9 cellular contexts compared by ENCODE assay signal in genomic region chr10:117175215-117175900, GRCh38. TPM values are rescaled to one million over a fixed set of nuclear protein-coding genes. Genes with fewer than 3 reads are reported as not detected.
DNase-seq lines count a peak whose midpoint lies in the region; ATAC-seq, FAIRE-seq and TF ChIP-seq lines count a peak whose summit lies in the region.
"Had no signal": no experiment of that assay in that cellular context is flagged by ENCODE, and none has a peak within 500 bp of the region (broad histone marks: within the 10 kb centered on the region; RNA-seq: fewer than 3 reads in every experiment).

No MANE protein-coding gene starts in this region.

- FAIRE-seq in GM19239 (lab: Jason Lieb, UNC) = peak; percentile 55

- TF ChIP-seq CTCF in fibroblast of villous mesenchyme (IDR thresholded peaks at IDR 0.05; ENCODE audit: insufficient read depth, low read depth, low read length) (no peak), osteoblast (IDR thresholded peaks at IDR 0.05; ENCODE audit: extremely low read depth, low read depth, low read length) (no peak)

- H3K36me3 Mint-ChIP-seq in activated CD4-positive, alpha-beta T cell treated with anti-CD3 and anti-CD28 coated beads, Interleukin-2, amount 10 ng/mL, durations not matched to agents 7 days and 5 days (ENCODE audit: low read depth) = no peaks in the 10 kb centered on the region

- CTCF ChIA-PET in activated CD4-positive, alpha-beta T cell treated with anti-CD3 and anti-CD28 coated beads, Interleukin-2, amount 10 ng/mL, durations not matched to agents 7 days and 5 days (lab: Charles Lee) = interaction anchor here (0.5 to 2.8 kb wide), 21 partner anchors 9 to 563 kb away, joined by 3 to 24 read pairs (median 4); partner anchors contain the start of gene KCNK18

- peak overlapping the region; percentile 91 for H2AFZ ChIP-seq in osteoblast (ENCODE audit: low read length)

- ATAC-seq in HG03175 (IDR thresholded peaks at IDR 0.05; ENCODE audit: unreplicated experiment) = peak; percentile 38

- H3K27me3 Mint-ChIP-seq in activated CD4-positive, alpha-beta T cell treated with anti-CD3 and anti-CD28 coated beads, Interleukin-2, amount 10 ng/mL, durations not matched to agents 7 days and 5 days = peaks cover 37% of the 10 kb centered on the region

- DNase-seq in COLO668 (lab: John Stamatoyannopoulos, UW; ENCODE audit: unreplicated experiment) = peak; percentile 26
- no peak for DNase-seq in GM19239 (ENCODE audit: insufficient read length, low spot score)
- peak; percentile 11 for DNase-seq in activated CD4-positive, alpha-beta T cell treated with anti-CD3 and anti-CD28 coated beads, Interleukin-2, amount 10 ng/mL, durations not matched to agents 7 days and 5 days
- no peak for DNase-seq in fibroblast of villous mesenchyme (ENCODE audit: low read depth)
- no peak for DNase-seq in osteoblast (ENCODE audit: insufficient read length, low spot score, missing footprints)
- DNase-seq in COLO829 (ENCODE audit: low spot score) = no peak
- no peak for DNase-seq in kidney tubule cell (ENCODE audit: low spot score)

- H3K9me3 Mint-ChIP-seq in activated CD4-positive, alpha-beta T cell treated with anti-CD3 and anti-CD28 coated beads, Interleukin-2, amount 10 ng/mL, durations not matched to agents 7 days and 5 days = no peaks in the 10 kb centered on the region

- H3K4me3 ChIP-seq in fibroblast of villous mesenchyme (ENCODE audit: low read depth, low read length) (peak overlapping the region; percentile 45), osteoblast (ENCODE audit: insufficient read depth, low read length) (peak overlapping the region; percentile 63)

- no peaks in the 10 kb centered on the region for H3K9me3 ChIP-seq in osteoblast (ENCODE audit: low read depth, low read length)

- peak overlapping the region; percentile 93 for H3K4me2 ChIP-seq in osteoblast (ENCODE audit: insufficient read depth, low read length)

- no peaks in the 10 kb centered on the region for H4K20me1 ChIP-seq in osteoblast (ENCODE audit: insufficient read depth, low read length)

- H3K79me2 ChIP-seq in osteoblast (ENCODE audit: insufficient read depth, low read length) = no peaks in the 10 kb centered on the region

- POLR2A ChIA-PET in activated CD4-positive, alpha-beta T cell treated with anti-CD3 and anti-CD28 coated beads, Interleukin-2, amount 10 ng/mL, durations not matched to agents 7 days and 5 days (lab: Charles Lee) = no interaction called here

- no peak overlapping the region for H3K27ac ChIP-seq in osteoblast (ENCODE audit: low read depth, low read length)

- peaks cover 18% of the 10 kb centered on the region for H3K4me1 Mint-ChIP-seq in activated CD4-positive, alpha-beta T cell treated with anti-CD3 and anti-CD28 coated beads, Interleukin-2, amount 10 ng/mL, durations not matched to agents 7 days and 5 days

- no peaks in the 10 kb centered on the region for H3K36me3 ChIP-seq in osteoblast (ENCODE audit: insufficient read depth, low read length)

- H3K4me1 ChIP-seq in osteoblast (ENCODE audit: insufficient read depth, low read length) = peaks cover 8% of the 10 kb centered on the region

- peak overlapping the region; percentile 77 for H3K4me3 Mint-ChIP-seq in activated CD4-positive, alpha-beta T cell treated with anti-CD3 and anti-CD28 coated beads, Interleukin-2, amount 10 ng/mL, durations not matched to agents 7 days and 5 days

- H3K27me3 ChIP-seq in osteoblast (ENCODE audit: insufficient read depth, low read length) = peaks cover 35% of the 10 kb centered on the region

- H3K27ac Mint-ChIP-seq in activated CD4-positive, alpha-beta T cell treated with anti-CD3 and anti-CD28 coated beads, Interleukin-2, amount 10 ng/mL, durations not matched to agents 7 days and 5 days = peak overlapping the region; percentile 87

RNA-seq across cellular contexts. Expression of gene KCNK18, which starts 21.9 kb away (rescaled TPM):
- total RNA-seq in activated CD4-positive, alpha-beta T cell treated with anti-CD3 and anti-CD28 coated beads, Interleukin-2, amount 10 ng/mL, durations not matched to agents 7 days and 5 days = not detected
- total RNA-seq in fibroblast of villous mesenchyme (not detected in 2 replicates), osteoblast (not detected in 2 replicates)
- total RNA-seq: T-helper 2 cell treated with Interferon-gamma antibody and Interleukin-4, amounts not matched to agents 100 ng/mL and 5 ng/mL, for 36 hours had no signal

RNA-seq across cellular contexts. Expression of gene VAX1, which starts 37.3 kb away (rescaled TPM):
- not detected for total RNA-seq in activated CD4-positive, alpha-beta T cell treated with anti-CD3 and anti-CD28 coated beads, Interleukin-2, amount 10 ng/mL, durations not matched to agents 7 days and 5 days
- total RNA-seq in fibroblast of villous mesenchyme = not detected in 2 replicates
- total RNA-seq in osteoblast = not detected in 2 replicates
- total RNA-seq: T-helper 2 cell treated with Interferon-gamma antibody and Interleukin-4, amounts not matched to agents 100 ng/mL and 5 ng/mL, for 36 hours had no signal

Comparison
In these comparisons a context has a peak if more than half of its experiments do, and no peak if none do; other contexts are left out.
1. DNase-seq: peak in COLO668 (single experiment) and activated CD4-positive, alpha-beta T cell treated with anti-CD3 and anti-CD28 coated beads, Interleukin-2, amount 10 ng/mL, durations not matched to agents 7 days and 5 days (single experiment); none in GM19239 (single experiment), fibroblast of villous mesenchyme (single experiment), osteoblast (single experiment), COLO829 (single experiment) and kidney tubule cell (single experiment).